8 cellular contexts compared by ENCODE assay signal in genomic region chr21:26169611-26170470, GRCh38. TPM values are rescaled to one million over a fixed set of nuclear protein-coding genes. Genes with fewer than 3 reads are reported as not detected.
DNase-seq lines count a peak whose midpoint lies in the region; ATAC-seq and TF ChIP-seq lines count a peak whose summit lies in the region.

No MANE protein-coding gene starts in this region.

- no peaks in the 10 kb centered on the region for H3K9me3 Mint-ChIP-seq in activated naive CD8-positive, alpha-beta T cell (ENCODE audit: low read depth)

- POLR2A ChIA-PET in RWPE1 (lab: Yijun Ruan, JAX; ENCODE audit: low non-redundant PET): no interaction called here

- no peaks in the 10 kb centered on the region for H3K9me3 ChIP-seq in HUES64 (ENCODE audit: insufficient read depth, low read depth, low read length)

- H3K4me3 Mint-ChIP-seq in activated naive CD8-positive, alpha-beta T cell: peak overlapping the region; percentile 92

- peaks cover 2% of the 10 kb centered on the region for H3K36me3 Mint-ChIP-seq in activated naive CD8-positive, alpha-beta T cell

- H3K27ac ChIP-seq in HUES64 (ENCODE audit: low read depth, low read length) (peak overlapping the region; percentile 78), RWPE1 (peak overlapping the region; percentile 89)

- peak overlapping the region; percentile 95 for H3K4me3 ChIP-seq in HUES64 (ENCODE audit: low read length)

- H3K27me3 Mint-ChIP-seq in activated naive CD8-positive, alpha-beta T cell: peaks cover 2% of the 10 kb centered on the region

- peak overlapping the region; percentile 97 for H3K9ac ChIP-seq in HUES64 (ENCODE audit: low read depth, low read length)

- under 1% methylated on average over 80 of the region's 80 CpGs for WGBS in HUES64

- peaks cover 44% of the 10 kb centered on the region for H3K4me1 ChIP-seq in HUES64 (ENCODE audit: insufficient read depth, low read length)

- no peaks in the 10 kb centered on the region for H3K36me3 ChIP-seq in HUES64 (ENCODE audit: insufficient read depth, low read length)

- ATAC-seq in GM21576 (IDR thresholded peaks at IDR 0.05; ENCODE audit: unreplicated experiment) (peak; percentile 41), Right ventricle myocardium inferior (peak; percentile 79)

- TF ChIP-seq CTCF in RWPE1 (conservative IDR thresholded peaks at IDR 0.05; ENCODE audit: low read depth): no peak

- H3K27me3 ChIP-seq in HUES64 (ENCODE audit: insufficient read depth, low read length): no peaks in the 10 kb centered on the region

- DNase-seq in DMS114 treated with DMSO at 0.1 percent for 48 hours (lab: John Stamatoyannopoulos, UW; ENCODE audit: unreplicated experiment) (peak; percentile 22), RWPE1 (ENCODE audit: low spot score) (peak; percentile 53), Right ventricle myocardium inferior (ENCODE audit: missing footprints) (peak; percentile 87), occipital lobe (lab: John Stamatoyannopoulos, UW) (peak; percentile 73), ureter (ENCODE audit: low spot score) (peak; percentile 61)

- CTCF ChIA-PET in RWPE1 (lab: Yijun Ruan, JAX): interaction anchor here (0.5 to 1.2 kb wide), 6 partner anchors 8 to 586 kb away, joined by 3 to 4 read pairs (median 3); no protein-coding TSS in a partner anchor

- peak overlapping the region; percentile 73 for H3K27ac Mint-ChIP-seq in activated naive CD8-positive, alpha-beta T cell

- intact Hi-C loops in Right ventricle myocardium inferior (cut with DNase I): loop anchor here (1.0 to 10.0 kb wide), 6 partner anchors 43 to 545 kb away; partner anchors contain the start of genes ATP5PF, CYYR1 and GABPA

- H3K4me1 Mint-ChIP-seq in activated naive CD8-positive, alpha-beta T cell (ENCODE audit: low read depth): peaks cover 18% of the 10 kb centered on the region

RNA-seq across cellular contexts. Expression of gene APP, which starts 0.7 kb away (rescaled TPM):
- polyA plus RNA-seq in HUES64 (2013, experiment 1 of 2): 335 TPM
- polyA plus RNA-seq in HUES64 (2013, experiment 2 of 2): 380 TPM
- 321 TPM for total RNA-seq in Right ventricle myocardium inferior
- 354 TPM for total RNA-seq in occipital lobe
- 491 TPM for total RNA-seq in ureter

Comparison
In these comparisons a context has a peak if more than half of its experiments do, and no peak if none do; other contexts are left out.
1. Peak in every context shown above with its lines: DNase-seq, ATAC-seq, H3K4me3 ChIP-seq and H3K27ac ChIP-seq.
2. DNase-seq: peak in every context shown above with its lines; median percentile 87 in Right ventricle myocardium inferior; 73 in occipital lobe; 61 in ureter; 53 in RWPE1; 22 in DMS114 treated with DMSO at 0.1 percent for 48 hours.